Comparison of ENCODE assay signal across 24 cellular contexts in genomic region chr5:133691448-133691847, GRCh38.
DNase-seq lines count a peak whose midpoint lies in the region; FAIRE-seq and TF ChIP-seq lines count a peak whose summit lies in the region.
"Had no signal": no experiment of that assay in that cellular context is flagged by ENCODE, and none has a peak within 500 bp of the region (broad histone marks: within the 10 kb centered on the region; RNA-seq: fewer than 3 reads in every experiment).

No MANE protein-coding gene starts in this region.

- no peak overlapping the region for H3K4me3 Mint-ChIP-seq in astrocyte (ENCODE audit: unreplicated experiment)
- H3K4me3 Mint-ChIP-seq in endothelial cell (ENCODE audit: unreplicated experiment): no peak overlapping the region
- H3K4me3 Mint-ChIP-seq in CD14-positive monocyte: no peak overlapping the region
- H3K4me3 Mint-ChIP-seq: CD8-positive, alpha-beta memory T cell had no signal

- DNase-seq in DMS53 (lab: John Stamatoyannopoulos, UW) (peak; percentile 79), astrocyte (ENCODE audit: low read depth) (peak; percentile 65), kidney tubule cell (ENCODE audit: low spot score) (peak; percentile 64), endothelial cell (ENCODE audit: low spot score) (no peak), nucleus accumbens (lab: John Stamatoyannopoulos, UW) (no peak), CD14-positive monocyte (ENCODE audit: low spot score) (no peak), HuH-7 (ENCODE audit: low spot score) (no peak)
- DNase-seq: CD8-positive, alpha-beta memory T cell; DMS79; GDM1; GOT3; KBM-7; MV-4-11; NCI-H1417; NCI-H187 treated with DMSO at 0.1 percent for 48 hours; NCI-H2227 treated with DMSO at 0.1 percent for 48 hours; NCI-H510A treated with DMSO at 0.1 percent for 48 hours; NCI-H82; PC-9; SW 1271 had no signal

- H3K4me1 ChIP-seq in HEK293 (ENCODE audit: control insufficient read depth, insufficient read depth, low read length) (no peaks in the 10 kb centered on the region), astrocyte (ENCODE audit: insufficient read depth, low read length) (no peaks in the 10 kb centered on the region)

- H3K27ac ChIP-seq in HEK293 (ENCODE audit: extremely low read depth, low read depth, low read length) (no peak overlapping the region), astrocyte (ENCODE audit: low read depth, low read length) (no peak overlapping the region)
- H3K27ac ChIP-seq: BLaER1 treated with 17β-estradiol and CSF1 and Interleukin-3, amounts not matched to agents 10 nM and 100 nM; PC-9 had no signal

- no peak for FAIRE-seq in astrocyte (lab: Jason Lieb, UNC)
- FAIRE-seq: A204.1, GM19239 had no signal

- TF ChIP-seq CTCF in HEK293 (tag by site-specific recombination; IDR thresholded peaks at IDR 0.05) (no peak), astrocyte (IDR thresholded peaks at IDR 0.05; ENCODE audit: insufficient read depth, low read depth, low read length) (no peak), endothelial cell (IDR thresholded peaks at IDR 0.05; ENCODE audit: unreplicated experiment) (no peak), CD14-positive monocyte (IDR thresholded peaks at IDR 0.05) (no peak)

- no peak overlapping the region for H2AFZ ChIP-seq in astrocyte (ENCODE audit: low read depth, low read length)
- H2AFZ ChIP-seq: PC-9 had no signal

- CTCF ChIA-PET in HEK293 (lab: Yijun Ruan, JAX): no interaction called here

- H3K9me3 ChIP-seq in HEK293 (ENCODE audit: control insufficient read depth, insufficient read depth, low read depth, low read length): no peaks in the 10 kb centered on the region
- no peaks in the 10 kb centered on the region for H3K9me3 ChIP-seq in astrocyte (ENCODE audit: insufficient read depth, low read depth, low read length)
- H3K9me3 ChIP-seq: BLaER1 treated with 17β-estradiol and CSF1 and Interleukin-3, amounts not matched to agents 10 nM and 100 nM had no signal

- H3K4me3 ChIP-seq in HEK293 (ENCODE audit: low read depth, low read length) (no peak overlapping the region), astrocyte (ENCODE audit: insufficient read depth, low read depth, low read length) (no peak overlapping the region)
- H3K4me3 ChIP-seq: BLaER1 treated with 17β-estradiol and CSF1 and Interleukin-3, amounts not matched to agents 10 nM and 100 nM; PC-9 had no signal

- H3K36me3 Mint-ChIP-seq in astrocyte (ENCODE audit: low read depth, unreplicated experiment): no peaks in the 10 kb centered on the region
- H3K36me3 Mint-ChIP-seq in endothelial cell (ENCODE audit: low read depth, unreplicated experiment): no peaks in the 10 kb centered on the region
- H3K36me3 Mint-ChIP-seq in CD14-positive monocyte: no peaks in the 10 kb centered on the region
- H3K36me3 Mint-ChIP-seq: CD8-positive, alpha-beta memory T cell had no signal

- H3K9ac ChIP-seq in astrocyte (ENCODE audit: low read length): no peak overlapping the region
- H3K9ac ChIP-seq: BLaER1 treated with 17β-estradiol and CSF1 and Interleukin-3, amounts not matched to agents 10 nM and 100 nM had no signal

- H3K4me2 ChIP-seq in astrocyte (ENCODE audit: low read length): no peak overlapping the region
- H3K4me2 ChIP-seq: BLaER1 treated with 17β-estradiol and CSF1 and Interleukin-3, amounts not matched to agents 10 nM and 100 nM; PC-9 had no signal

- H3K9me3 Mint-ChIP-seq in astrocyte (ENCODE audit: unreplicated experiment) (peaks cover 8% of the 10 kb centered on the region), endothelial cell (ENCODE audit: unreplicated experiment) (no peaks in the 10 kb centered on the region), CD14-positive monocyte (peaks cover 0 to 3% (median 0%) of the 10 kb centered on the region in 7 donors)
- H3K9me3 Mint-ChIP-seq: CD8-positive, alpha-beta memory T cell had no signal

- peaks cover 8% of the 10 kb centered on the region for H3K27me3 ChIP-seq in astrocyte (ENCODE audit: insufficient read depth, low read length)
- H3K27me3 ChIP-seq: BLaER1 treated with 17β-estradiol and CSF1 and Interleukin-3, amounts not matched to agents 10 nM and 100 nM had no signal

- no peaks in the 10 kb centered on the region for H3K79me2 ChIP-seq in astrocyte (ENCODE audit: insufficient read depth, low read length)

- intact Hi-C loops in CD14-positive monocyte (cut with micrococcal nuclease): no loop called here

- H4K20me1 ChIP-seq in astrocyte (ENCODE audit: insufficient read depth, low read length): no peaks in the 10 kb centered on the region
- H4K20me1 ChIP-seq: BLaER1 treated with 17β-estradiol and CSF1 and Interleukin-3, amounts not matched to agents 10 nM and 100 nM had no signal

- H3K27ac Mint-ChIP-seq in astrocyte (ENCODE audit: unreplicated experiment) (no peak overlapping the region), endothelial cell (ENCODE audit: unreplicated experiment) (no peak overlapping the region), CD14-positive monocyte (no peak overlapping the region)
- H3K27ac Mint-ChIP-seq: CD8-positive, alpha-beta memory T cell had no signal

- H3K4me1 Mint-ChIP-seq in astrocyte (ENCODE audit: low read depth, unreplicated experiment): peaks cover 14% of the 10 kb centered on the region
- H3K4me1 Mint-ChIP-seq in endothelial cell (ENCODE audit: unreplicated experiment): no peaks in the 10 kb centered on the region
- no peaks in the 10 kb centered on the region for H3K4me1 Mint-ChIP-seq in CD14-positive monocyte

- H3K27me3 Mint-ChIP-seq in astrocyte (ENCODE audit: low read depth, unreplicated experiment) (peaks cover 40% of the 10 kb centered on the region), endothelial cell (ENCODE audit: unreplicated experiment) (peaks cover 5% of the 10 kb centered on the region), CD14-positive monocyte (ENCODE audit: low read depth in 3 of 3) (peaks cover 10 to 15% (median 10%) of the 10 kb centered on the region in 3 donors)

- no peaks in the 10 kb centered on the region for H3K36me3 ChIP-seq in HEK293 (ENCODE audit: control insufficient read depth in 2 of 2, insufficient read depth in 1 of 2, low read length in 2 of 2)
- H3K36me3 ChIP-seq in astrocyte (ENCODE audit: insufficient read depth, low read length): no peaks in the 10 kb centered on the region
- H3K36me3 ChIP-seq: BLaER1 treated with 17β-estradiol and CSF1 and Interleukin-3, amounts not matched to agents 10 nM and 100 nM had no signal

- POLR2A ChIA-PET in HEK293 (lab: Yijun Ruan, JAX): no interaction called here

TF ChIP-seq in HEK293, 187 proteins besides CTCF, POLR2A, EP300 and RAD21:
- TF ChIP-seq ZNF530 (tag by site-specific recombination; IDR thresholded peaks at IDR 0.05; ENCODE audit: low read depth): no peak
- TF ChIP-seq ZNF19 (tag by site-specific recombination; IDR thresholded peaks at IDR 0.05; ENCODE audit: low read depth): no peak
- TF ChIP-seq ZBTB10 (tag by site-specific recombination; IDR thresholded peaks at IDR 0.05): no peak
- TF ChIP-seq ZNF768 (tag by site-specific recombination; IDR thresholded peaks at IDR 0.05): no peak
- 0 out of 2 replicates have a peak, but pooled peaks have one; percentile 7 for TF ChIP-seq ZFHX2 (tag by site-specific recombination; conservative IDR thresholded peaks at IDR 0.05)
- no peak for TF ChIP-seq BCL11A (tag by site-specific recombination; IDR thresholded peaks at IDR 0.05; ENCODE audit: low read depth)
- TF ChIP-seq SETDB1 (IDR thresholded peaks at IDR 0.05; ENCODE audit: insufficient read length, low read length): no peak
- no peak for TF ChIP-seq ZNF701 (tag by site-specific recombination; IDR thresholded peaks at IDR 0.05)

Comparison
In these comparisons a context has a peak if more than half of its experiments do, and no peak if none do; other contexts are left out.
1. DNase-seq: peak in DMS53 (single experiment), astrocyte (single experiment) and kidney tubule cell (single experiment); none in endothelial cell (single experiment), nucleus accumbens (0 of 56), CD14-positive monocyte (single experiment) and HuH-7 (single experiment).